19 cellular contexts compared by ENCODE assay signal in the genomic region with DNA sequence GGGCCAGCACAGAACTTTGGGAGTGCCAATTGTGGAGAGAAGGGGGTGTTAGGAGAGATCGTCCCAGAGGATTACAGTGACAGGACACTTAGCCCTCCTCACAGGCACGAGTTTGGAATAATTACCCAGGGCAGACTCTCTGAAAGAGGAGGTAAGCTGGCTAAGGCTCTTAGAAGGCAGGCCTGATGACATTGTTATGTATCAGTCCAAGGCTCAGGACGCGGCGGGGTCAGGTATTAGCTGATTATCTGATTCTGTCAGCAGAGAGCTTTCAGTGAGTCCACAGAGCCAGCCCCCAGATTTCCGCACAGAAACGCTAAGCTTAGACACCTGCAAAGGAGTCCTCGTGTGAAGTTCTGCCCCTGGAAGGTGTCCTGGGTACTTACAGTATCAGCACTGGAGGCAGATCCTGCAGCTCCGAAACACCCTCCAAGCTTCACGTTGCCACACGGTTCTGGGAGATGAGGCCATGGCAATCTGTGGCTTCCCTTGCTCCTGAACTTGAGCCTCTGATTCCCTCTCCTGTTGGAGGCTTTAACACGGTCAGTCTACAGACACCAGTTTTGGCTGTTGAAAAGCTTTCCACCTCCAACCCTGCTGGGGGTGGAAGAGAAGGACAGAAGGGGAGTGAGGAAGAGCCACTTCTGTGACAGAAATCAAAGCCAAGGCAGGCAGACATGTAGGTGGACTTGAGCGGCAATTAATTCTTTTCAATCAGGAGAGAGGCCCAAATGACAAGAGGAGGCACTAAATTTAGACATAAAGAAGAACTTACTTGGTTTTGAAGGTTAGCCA.
DNase-seq lines count a peak whose midpoint lies in the region; ATAC-seq, FAIRE-seq and TF ChIP-seq lines count a peak whose summit lies in the region.
"Had no signal": no experiment of that assay in that cellular context is flagged by ENCODE, and none has a peak within 500 bp of the region (broad histone marks: within the 10 kb centered on the region; RNA-seq: fewer than 3 reads in every experiment).

No MANE protein-coding gene starts in this region.

- H3K79me1 ChIP-seq in neuronal stem cell (ENCODE audit: low read depth, low read length), result no peaks in the 10 kb centered on the region

- no peak overlapping the region for H2BK12ac ChIP-seq in neuronal stem cell (ENCODE audit: low read length)

- H3K27ac ChIP-seq in neuronal stem cell (replicated peaks; ENCODE audit: low read length), result no peak overlapping the region
- H3K27ac ChIP-seq: 22Rv1, A549, C4-2B had no signal

- no peak overlapping the region for H3K9ac ChIP-seq in neuronal stem cell (ENCODE audit: low read depth, low read length, poor library complexity)

- no peak overlapping the region for H3K4me3 ChIP-seq in neuronal stem cell (ENCODE audit: low read length in 2 of 2)
- H3K4me3 ChIP-seq: A549, GM12878 had no signal

- H3K4me2 ChIP-seq in neuronal stem cell (ENCODE audit: insufficient read depth, low read length, poor library complexity, severe bottlenecking), result no peak overlapping the region
- H3K4me2 ChIP-seq: A549 had no signal

- no peak overlapping the region for H4K91ac ChIP-seq in neuronal stem cell (ENCODE audit: low read depth, low read length, poor library complexity)

- ATAC-seq in HG02970 (IDR thresholded peaks at IDR 0.05; ENCODE audit: low FRiP score, unreplicated experiment), result no peak
- ATAC-seq: A549, GM12878, HepG2 had no signal

- peak; percentile 60 for DNase-seq in D721Med (ENCODE audit: insufficient read length, low spot score)
- DNase-seq in NCI-H82 (lab: John Stamatoyannopoulos, UW), result peak; percentile 94
- peak; percentile 4 to 36 for DNase-seq in cerebellar nuclear complex (lab: John Stamatoyannopoulos, UW)
- no peak for DNase-seq in neuronal stem cell (ENCODE audit: low spot score)
- DNase-seq in activated T-cell treated with anti-CD3 and anti-CD28 coated beads for 4 hours, result no peak
- DNase-seq in activated T-cell treated with anti-CD3 and anti-CD28 coated beads, Interleukin-2, amount 50 U/mL, for 48 hours, result no peak
- DNase-seq: AML-193; Caco-2; CD4-positive, alpha-beta T cell; DMS79 treated with DMSO at 0.1 percent for 48 hours; H9 had no signal

- H2AFZ ChIP-seq in neuronal stem cell (ENCODE audit: low read length), result no peak overlapping the region

- no peak for TF ChIP-seq CTCF in D721Med (IDR thresholded peaks at IDR 0.05; ENCODE audit: insufficient read depth, missing control alignments)

- no peak overlapping the region for H2BK5ac ChIP-seq in neuronal stem cell (ENCODE audit: low read length)

- H3K4ac ChIP-seq in neuronal stem cell (ENCODE audit: low read length), result no peak overlapping the region

- H3K18ac ChIP-seq in neuronal stem cell (ENCODE audit: low read length), result peak overlapping the region; percentile 53

- H2BK15ac ChIP-seq in neuronal stem cell (ENCODE audit: low read length), result no peak overlapping the region

- FAIRE-seq in D721Med (lab: Jason Lieb, UNC), result peak; percentile 68
- FAIRE-seq: A549, GM12878, GM19239, H1, HepG2 had no signal

- H2BK120ac ChIP-seq in neuronal stem cell (ENCODE audit: low read depth, low read length), result no peak overlapping the region

- H3K9me3 ChIP-seq in neuronal stem cell (replicated peaks in 1 of 2; ENCODE audit: control insufficient read depth in 2 of 2, insufficient read depth in 1 of 2, low read depth in 1 of 2, low read length in 2 of 2), result no peaks in the 10 kb centered on the region
- H3K9me3 ChIP-seq: A549, Caco-2 had no signal

- no peaks in the 10 kb centered on the region for H3K27me3 ChIP-seq in neuronal stem cell (ENCODE audit: control insufficient read depth in 3 of 3, insufficient read depth in 3 of 3, low read depth in 1 of 3, low read length in 3 of 3)

- peaks cover 5 to 30% of the 10 kb centered on the region in 2 donors for H3K4me1 ChIP-seq in neuronal stem cell (ENCODE audit: control insufficient read depth in 2 of 2, insufficient read depth in 1 of 2, low read depth in 1 of 2, low read length in 2 of 2)
- H3K4me1 ChIP-seq: Caco-2 had no signal

- no peak overlapping the region for H4K8ac ChIP-seq in neuronal stem cell (ENCODE audit: low read depth, low read length)

- no peaks in the 10 kb centered on the region for H3K36me3 ChIP-seq in neuronal stem cell (replicated peaks in 1 of 2; ENCODE audit: control insufficient read depth in 2 of 2, insufficient read depth in 2 of 2, low read length in 2 of 2)

- H3K23ac ChIP-seq in neuronal stem cell (ENCODE audit: low read depth, low read length, poor library complexity), result no peak overlapping the region

- no peak overlapping the region for H3K14ac ChIP-seq in neuronal stem cell (ENCODE audit: low read length)

- WGBS in neuronal stem cell (ENCODE audit: extremely low coverage in 2 of 2, insufficient read length in 2 of 2, insufficient replicate concordance in 1 of 2), 2 donors, result no CpG with 5 or more reads among the region's 13 CpGs

- H2AK5ac ChIP-seq in neuronal stem cell (ENCODE audit: low read depth, low read length), result peak overlapping the region; percentile 71

Comparison
In these comparisons a context has a peak if more than half of its experiments do, and no peak if none do; other contexts are left out.
1. DNase-seq: peak in D721Med (single experiment), NCI-H82 (single experiment) and cerebellar nuclear complex (2 of 2); none in neuronal stem cell (single experiment), activated T-cell treated with anti-CD3 and anti-CD28 coated beads for 4 hours (single experiment) and activated T-cell treated with anti-CD3 and anti-CD28 coated beads, Interleukin-2, amount 50 U/mL, for 48 hours (0 of 2).